In genomic region chr5:59340637-59341036, GRCh38 we compare ENCODE assay signal across 3 cellular contexts.
"Had no signal": no experiment of that assay in that cellular context is flagged by ENCODE, and none has a peak within 500 bp of the region (broad histone marks: within the 10 kb centered on the region; RNA-seq: fewer than 3 reads in every experiment).

No MANE protein-coding gene starts in this region.

- H3K4me3 ChIP-seq: GM12878 had no signal

- DNase-seq: GDM1, GF-D8 had no signal
